Comparison of ENCODE assay signal across 22 cellular contexts in genomic region chr4:4424499-4425115, GRCh38. TPM values are rescaled to one million over a fixed set of nuclear protein-coding genes. Genes with fewer than 3 reads are reported as not detected.
DNase-seq lines count a peak whose midpoint lies in the region; ATAC-seq, FAIRE-seq and TF ChIP-seq lines count a peak whose summit lies in the region.
"Had no signal": no experiment of that assay in that cellular context is flagged by ENCODE, and none has a peak within 500 bp of the region (broad histone marks: within the 10 kb centered on the region; RNA-seq: fewer than 3 reads in every experiment).

No MANE protein-coding gene starts in this region.

- H3K4me3 Mint-ChIP-seq in H9, result peak overlapping the region in 1 of 2 experiments; percentile 34; a peak in 2 of 5 replicates

- no peak for TF ChIP-seq EP300 in H1 (IDR thresholded peaks at IDR 0.05; ENCODE audit: borderline replicate concordance in 1 of 2, low read depth in 2 of 2, low read length in 2 of 2)

- POLR2A ChIA-PET in H1 (lab: Charles Lee; ENCODE audit: partially characterized antibody), result interaction anchor here (1.0 to 4.2 kb wide), 2 partner anchors 9 to 338 kb away, joined by 3 to 17 read pairs; no protein-coding TSS in a partner anchor

- no peaks in the 10 kb centered on the region for H3K79me2 ChIP-seq in H9 (ENCODE audit: insufficient read depth, low read length)
- no peaks in the 10 kb centered on the region for H3K79me2 ChIP-seq in H1 (ENCODE audit: control insufficient read depth in 1 of 2, insufficient read depth in 2 of 2, low read length in 2 of 2)

- H2BK15ac ChIP-seq in H9 (ENCODE audit: low read depth, low read length) (no peak overlapping the region), H1 (ENCODE audit: low read length) (no peak overlapping the region)

- H3K4me3 ChIP-seq in H1 (ENCODE audit: extremely low read depth in 1 of 4, insufficient read depth in 2 of 4, low read depth in 3 of 4, low read length in 4 of 4), result no peak overlapping the region
- H3K4me3 ChIP-seq: Peyer's patch had no signal

- H3K27me3 ChIP-seq in H9 (ENCODE audit: insufficient read depth, low read length) (no peaks in the 10 kb centered on the region), H1 (replicated peaks in 1 of 4; ENCODE audit: control insufficient read depth in 3 of 4, extremely low read depth in 1 of 4, insufficient read depth in 3 of 4, low read length in 3 of 4) (no peaks in the 10 kb centered on the region; a peak in 1 of 7 replicates)
- H3K27me3 ChIP-seq: Peyer's patch had no signal

- TF ChIP-seq RAD21 in H1 (IDR thresholded peaks at IDR 0.05 in 1 of 2, conservative IDR thresholded peaks at IDR 0.05 in 1 of 2; ENCODE audit: low read depth in 2 of 2, low read length in 2 of 2), result no peak

- no peak overlapping the region for H2BK5ac ChIP-seq in H9 (ENCODE audit: insufficient read length, low read length)
- peak overlapping the region; percentile 68; the same call in 1 of the 2 replicates for H2BK5ac ChIP-seq in H1 (ENCODE audit: low read depth, low read length)

- H3K4ac ChIP-seq in H9 (ENCODE audit: low read depth, low read length), result no peak overlapping the region
- no peak overlapping the region for H3K4ac ChIP-seq in H1 (replicated peaks; ENCODE audit: insufficient read length, low read depth, low read length)

- peak overlapping the region in 2 of 3 experiments; percentile 57 to 85; a peak in 2 of 7 replicates for H3K27ac Mint-ChIP-seq in H9

- H3K36me3 ChIP-seq in H1 (ENCODE audit: control insufficient read depth in 2 of 4, insufficient read depth in 4 of 4, low read length in 3 of 4), result peaks cover 0 to 12% (median 7%) of the 10 kb centered on the region in 4 experiments; a peak in 5 of 8 replicates

- no peaks in the 10 kb centered on the region for H3K79me1 ChIP-seq in H9 (ENCODE audit: insufficient read depth, low read depth, low read length, poor library complexity, severe bottlenecking)
- no peaks in the 10 kb centered on the region for H3K79me1 ChIP-seq in H1 (ENCODE audit: low read depth, low read length)

- no peaks in the 10 kb centered on the region for H3K9me3 Mint-ChIP-seq in H9

- H3K14ac ChIP-seq in H9 (ENCODE audit: insufficient read depth, low read length) (0 out of 2 replicates have a peak overlapping the region, but pooled peaks have one; percentile 12), H1 (ENCODE audit: insufficient read length) (no peak overlapping the region)

- H4K20me1 ChIP-seq in H9 (ENCODE audit: control insufficient read depth, insufficient read depth, insufficient read length) (peaks cover 2% of the 10 kb centered on the region), H1 (replicated peaks in 1 of 2; ENCODE audit: control insufficient read depth in 1 of 2, insufficient read depth in 2 of 2, low read length in 2 of 2) (no peaks in the 10 kb centered on the region)

- peak; percentile 26 for DNase-seq in activated CD8-positive, alpha-beta memory T cell treated with anti-CD3 and anti-CD28 coated beads for 24 hours
- DNase-seq in activated CD8-positive, alpha-beta memory T cell treated with anti-CD3 and anti-CD28 coated beads, Interleukin-2, amount 50 U/mL, for 4 hours, result no peak
- peak; percentile 23 for DNase-seq in H9
- DNase-seq in H1 (ENCODE audit: low read depth in 1 of 2, low spot score in 2 of 2), result peak in 1 of 2 experiments; percentile 43
- peak; percentile 64 for DNase-seq in posterior vena cava (ENCODE audit: low spot score)
- no peak for DNase-seq in ureter (ENCODE audit: low spot score)
- no peak for DNase-seq in middle frontal gyrus (ENCODE audit: extremely low spot score, low spot score)
- DNase-seq: 8988T, AML-193, EL, GF-D8, Karpas-422, NCI-H1694, NCI-H2081, NCI-H2171, NCI-H524 treated with DMSO at 0.1 percent for 48 hours, NCI-H82 had no signal

- H3K9me3 ChIP-seq in H9 (ENCODE audit: control insufficient read depth, low read depth, low read length), result no peaks in the 10 kb centered on the region
- no peaks in the 10 kb centered on the region for H3K9me3 ChIP-seq in H1 (ENCODE audit: insufficient read depth in 2 of 2, low read depth in 1 of 2, low read length in 1 of 2)
- H3K9me3 ChIP-seq: Peyer's patch had no signal

- H2BK20ac ChIP-seq in H9 (ENCODE audit: low read depth, low read length, poor library complexity, severe bottlenecking), result no peak overlapping the region
- no peak overlapping the region for H2BK20ac ChIP-seq in H1 (ENCODE audit: low read length)

- no peak for TF ChIP-seq POLR2A in H1 (IDR thresholded peaks at IDR 0.05; ENCODE audit: control extremely low read depth in 1 of 2, low read depth in 2 of 2, low read length in 2 of 2)

- intact Hi-C loops in posterior vena cava (cut with DNase I), result no loop called here

- peaks cover 8 to 32% (median 22%) of the 10 kb centered on the region in 3 experiments for H3K36me3 Mint-ChIP-seq in H9 (ENCODE audit: insufficient read depth in 1 of 3, low read depth in 3 of 3)

- H3K18ac ChIP-seq in H9 (ENCODE audit: insufficient read length, low read depth, low read length) (no peak overlapping the region), H1 (ENCODE audit: extremely low read depth, low read length) (peak overlapping the region; percentile 34; the same call in 1 of the 2 replicates)

- H4K5ac ChIP-seq in H9 (ENCODE audit: insufficient read length, low read depth, low read length), result no peak overlapping the region
- no peak overlapping the region for H4K5ac ChIP-seq in H1 (ENCODE audit: insufficient read length, low read depth, low read length)

- H3K4me2 ChIP-seq in H9 (ENCODE audit: insufficient read depth, insufficient read length, low read length) (no peak overlapping the region), H1 (ENCODE audit: insufficient read depth in 1 of 2, low read depth in 2 of 2, low read length in 2 of 2) (peak overlapping the region in 1 of 2 experiments; percentile 42; a peak in 2 of 4 replicates)

- H4K8ac ChIP-seq in H9 (replicated peaks; ENCODE audit: insufficient read length, low read depth, low read length) (no peak overlapping the region), H1 (ENCODE audit: extremely low read depth, insufficient read depth, low read length) (no peak overlapping the region; the same call in 1 of the 2 replicates)

- H2BK120ac ChIP-seq in H9 (ENCODE audit: low read depth, low read length, poor library complexity, severe bottlenecking), result no peak overlapping the region
- H2BK120ac ChIP-seq in H1 (replicated peaks; ENCODE audit: low read depth, low read length), result no peak overlapping the region

- peaks cover 52 to 54% of the 10 kb centered on the region in 2 experiments for H3K4me1 Mint-ChIP-seq in H9

- peaks cover 8% of the 10 kb centered on the region; the same call in 1 of the 2 replicates for H3K27me3 Mint-ChIP-seq in H9 (ENCODE audit: low read depth)

- no peak overlapping the region for H2AFZ ChIP-seq in H9 (ENCODE audit: low read length)
- no peak overlapping the region for H2AFZ ChIP-seq in H1 (ENCODE audit: low read length)

- no peak overlapping the region for H2AK5ac ChIP-seq in H9 (ENCODE audit: insufficient read length, low read length)
- no peak overlapping the region for H2AK5ac ChIP-seq in H1 (ENCODE audit: low read depth, low read length)

- H3K27ac ChIP-seq in H9 (ENCODE audit: insufficient read length, low read depth, low read length) (no peak overlapping the region), H1 (ENCODE audit: low read depth, low read length) (no peak overlapping the region)
- H3K27ac ChIP-seq: C4-2B, Peyer's patch had no signal

- whole genome bisulfite sequencing in H9 (ENCODE audit: extremely low coverage, insufficient read length, low lambda C conversion rate), result no CpG with 5 or more reads among the region's 8 CpGs
- 94% methylated on average over 8 of the region's 8 CpGs; no CpG with 5 or more reads in 1 of the 2 experiments for WGBS in H1 (ENCODE audit: extremely low coverage in 1 of 2, insufficient coverage in 1 of 2, insufficient read length in 1 of 2, insufficient replicate concordance in 2 of 2, low coverage in 1 of 2, low lambda C conversion rate in 2 of 2, missing lambda C conversion rate in 1 of 2), 2 experiments

- peaks cover 35% of the 10 kb centered on the region for H3K4me1 ChIP-seq in H9 (ENCODE audit: insufficient read depth, low read length)
- peaks cover 21 to 50% (median 36%) of the 10 kb centered on the region in 4 experiments for H3K4me1 ChIP-seq in H1 (replicated peaks in 1 of 4; ENCODE audit: control insufficient read depth in 3 of 4, insufficient read depth in 4 of 4, low read length in 3 of 4)
- H3K4me1 ChIP-seq: Peyer's patch had no signal

- H2BK12ac ChIP-seq in H9 (ENCODE audit: insufficient read length, low read depth, low read length), result no peak overlapping the region
- H2BK12ac ChIP-seq in H1 (ENCODE audit: low read depth, low read length), result 0 out of 2 replicates have a peak overlapping the region, but pooled peaks have one; percentile 6

- ATAC-seq in GM21786 (IDR thresholded peaks at IDR 0.05; ENCODE audit: unreplicated experiment), result no peak

- H3K23ac ChIP-seq in H9 (ENCODE audit: insufficient read length, low read depth, low read length) (no peak overlapping the region), H1 (ENCODE audit: insufficient read length) (no peak overlapping the region)

- H3T11ph ChIP-seq in H9 (ENCODE audit: low read length), result no peak overlapping the region

- no peak for TF ChIP-seq CTCF in H9 (conservative IDR thresholded peaks at IDR 0.05)
- TF ChIP-seq CTCF in H1 (IDR thresholded peaks at IDR 0.05; ENCODE audit: control extremely low read depth in 1 of 3, insufficient read depth in 1 of 3, low read depth in 1 of 3, low read length in 3 of 3), result no peak

- H3K56ac ChIP-seq in H9 (ENCODE audit: insufficient read length, low read depth, low read length), result no peak overlapping the region
- no peak overlapping the region for H3K56ac ChIP-seq in H1 (replicated peaks; ENCODE audit: insufficient read length, low read depth, low read length)

- no peak overlapping the region for H4K91ac ChIP-seq in H9 (ENCODE audit: insufficient read length, low read depth, low read length)
- peak overlapping the region; percentile 31 for H4K91ac ChIP-seq in H1 (replicated peaks; ENCODE audit: insufficient read length, low read length)

- no peak overlapping the region for H3K9ac ChIP-seq in H9 (ENCODE audit: extremely low read depth, insufficient read length, low read length)
- no peak overlapping the region for H3K9ac ChIP-seq in H1 (replicated peaks in 1 of 4; ENCODE audit: extremely low read depth in 1 of 4, low read depth in 3 of 4, low read length in 3 of 4)

- CTCF ChIA-PET in H1 (lab: Charles Lee; ENCODE audit: partially characterized antibody), result interaction anchor here (0.8 to 2.5 kb wide), 6 partner anchors 17 to 45 kb away, joined by 3 to 7 read pairs (median 4); no protein-coding TSS in a partner anchor

- no peaks in the 10 kb centered on the region for H3K23me2 ChIP-seq in H9 (ENCODE audit: insufficient read length, low read depth, low read length, poor library complexity, severe bottlenecking)
- H3K23me2 ChIP-seq in H1 (ENCODE audit: low read depth, low read length), result no peaks in the 10 kb centered on the region

- no peak for FAIRE-seq in H1 (lab: Jason Lieb, UNC)
- FAIRE-seq: GM19239, H54 had no signal

RNA-seq across cellular contexts. Expression of gene NSG1, which starts 37.7 kb away (rescaled TPM):
- 7.9 and 9.3 TPM in 2 replicates for total RNA-seq in H9 (2021)
- total RNA-seq in H1 (2021; fragmentation: NEBNext Ultra II Directional; extraction: Animal tissue kit (Norgen Biotek cat#: 25700)), result 56.6 and 61.4 TPM in 2 replicates
- polyA plus RNA-seq in H1 (2011; rRNA removed), result 35.7 and 60.0 TPM in 2 replicates
- polyA plus RNA-seq in H1 (2011; cell fraction: cytosol; rRNA removed), result 34.1 TPM
- polyA plus RNA-seq in H1 (2011; cell fraction: nucleus; rRNA removed), result 44.9 TPM
- 52.4 to 65.6 TPM (median 59.1 TPM) in 4 replicates for polyA plus RNA-seq in H1 (2012, experiment 1 of 2)
- 30.2 TPM for polyA plus RNA-seq in H1 (2012, experiment 2 of 2)
- polyA plus RNA-seq in H1 (2013, experiment 1 of 2), result 44.8 TPM
- 56.6 TPM for polyA plus RNA-seq in H1 (2013, experiment 2 of 2)
- polyA minus RNA-seq in H1 (2011; rRNA and poly(A)+ RNA removed), result 30.0 and 42.4 TPM in 2 replicates
- 14.4 TPM for polyA minus RNA-seq in H1 (2011; cell fraction: cytosol; rRNA and poly(A)+ RNA removed)
- 11.0 TPM for polyA minus RNA-seq in H1 (2011; cell fraction: nucleus; rRNA and poly(A)+ RNA removed)
- total RNA-seq in posterior vena cava, result under 1 TPM; 0.42 to 0.57 TPM
- total RNA-seq in ureter, result 28.3 TPM

Comparison
In these comparisons a context has a peak if more than half of its experiments do, and no peak if none do; other contexts are left out.
1. DNase-seq: peak in activated CD8-positive, alpha-beta memory T cell treated with anti-CD3 and anti-CD28 coated beads for 24 hours (single experiment), H9 (single experiment) and posterior vena cava (single experiment); none in activated CD8-positive, alpha-beta memory T cell treated with anti-CD3 and anti-CD28 coated beads, Interleukin-2, amount 50 U/mL, for 4 hours (single experiment), ureter (single experiment) and middle frontal gyrus (single experiment).